ENCODE assay signal across 1 cellular context in genomic region chr2:61536723-61537581, GRCh38.
A peak's percentile ranks its signal among the peaks of the same experiment; 100 is the strongest.
TF ChIP-seq lines count a peak whose summit lies in the region.

No MANE protein-coding gene starts in this region.

TF ChIP-seq in HepG2, 621 proteins besides CTCF, POLR2A, EP300 and RAD21 (continued from another document and continues in another):
- TF ChIP-seq TCF7L2 (IDR thresholded peaks at IDR 0.05; ENCODE audit: low read depth, low read length) (no peak), HMG20B (CRISPR knock-in tag; conservative IDR thresholded peaks at IDR 0.05) (no peak; the same call in 1 of the 2 replicates), TARDBP (CRISPR knock-in tag; IDR thresholded peaks at IDR 0.05) (peak; percentile 84; the same call in 1 of the 2 replicates), ZNF710 (CRISPR knock-in tag; IDR thresholded peaks at IDR 0.05; ENCODE audit: borderline replicate concordance) (no peak), ZNF382 (CRISPR knock-in tag; IDR thresholded peaks at IDR 0.05; ENCODE audit: borderline replicate concordance) (no peak), ZBTB7A (CRISPR knock-in tag; IDR thresholded peaks at IDR 0.05) (no peak; the same call in 1 of the 2 replicates), FUBP1 (CRISPR knock-in tag; IDR thresholded peaks at IDR 0.05; ENCODE audit: borderline replicate concordance) (no peak), SSRP1 (CRISPR knock-in tag; IDR thresholded peaks at IDR 0.05) (no peak), ZBTB26 (CRISPR knock-in tag; IDR thresholded peaks at IDR 0.05; ENCODE audit: borderline replicate concordance) (peak; percentile 68), TRAFD1 (CRISPR knock-in tag; IDR thresholded peaks at IDR 0.05; ENCODE audit: borderline replicate concordance) (no peak), SP4 (CRISPR knock-in tag; IDR thresholded peaks at IDR 0.05) (peak; percentile 42; the same call in 1 of the 2 replicates), NR2F2 (IDR thresholded peaks at IDR 0.05; ENCODE audit: borderline replicate concordance, low read depth) (no peak), MTA3 (CRISPR knock-in tag; IDR thresholded peaks at IDR 0.05) (no peak), ZNF441 (CRISPR knock-in tag; IDR thresholded peaks at IDR 0.05; ENCODE audit: borderline replicate concordance) (no peak; the same call in 1 of the 2 replicates), ZNF207 (IDR thresholded peaks at IDR 0.05; ENCODE audit: borderline replicate concordance) (no peak), ETS1 (CRISPR knock-in tag; IDR thresholded peaks at IDR 0.05) (no peak), HINFP (CRISPR knock-in tag; IDR thresholded peaks at IDR 0.05; ENCODE audit: low read depth) (no peak), SATB2 (CRISPR knock-in tag; IDR thresholded peaks at IDR 0.05) (no peak), POGK (CRISPR knock-in tag; conservative IDR thresholded peaks at IDR 0.05) (peak; percentile 53; the same call in 1 of the 2 replicates), TOE1 (CRISPR knock-in tag; IDR thresholded peaks at IDR 0.05) (no peak), ZNF747 (CRISPR knock-in tag; IDR thresholded peaks at IDR 0.05; ENCODE audit: borderline replicate concordance) (no peak), ZNF574 (CRISPR knock-in tag; IDR thresholded peaks at IDR 0.05) (peak; percentile 62; the same call in 1 of the 2 replicates), ZNF607 (CRISPR knock-in tag; IDR thresholded peaks at IDR 0.05; ENCODE audit: borderline replicate concordance) (no peak; the same call in 1 of the 2 replicates), HMGA1 (CRISPR knock-in tag; conservative IDR thresholded peaks at IDR 0.05) (no peak), ZSCAN29 (CRISPR knock-in tag; conservative IDR thresholded peaks at IDR 0.05) (no peak), ZBTB37 (CRISPR knock-in tag; IDR thresholded peaks at IDR 0.05) (no peak), ZNF160 (CRISPR knock-in tag; IDR thresholded peaks at IDR 0.05) (no peak), LCORL (IDR thresholded peaks at IDR 0.05) (no peak), LCORL (CRISPR knock-in tag; IDR thresholded peaks at IDR 0.05) (peak; percentile 58; the same call in 1 of the 2 replicates), ZNF724P (CRISPR knock-in tag; IDR thresholded peaks at IDR 0.05; ENCODE audit: borderline replicate concordance) (peak; percentile 55; the same call in 1 of the 2 replicates), ZNF18 (CRISPR knock-in tag; IDR thresholded peaks at IDR 0.05; ENCODE audit: insufficient replicate concordance) (no peak), ZNF496 (CRISPR knock-in tag; IDR thresholded peaks at IDR 0.05; ENCODE audit: insufficient replicate concordance) (no peak), ZNF232 (CRISPR knock-in tag; IDR thresholded peaks at IDR 0.05; ENCODE audit: borderline replicate concordance) (peak; percentile 59; the same call in 1 of the 2 replicates), ZSCAN21 (CRISPR knock-in tag; IDR thresholded peaks at IDR 0.05; ENCODE audit: borderline replicate concordance) (peak; percentile 64; the same call in 1 of the 2 replicates), PITX1 (CRISPR knock-in tag; IDR thresholded peaks at IDR 0.05) (no peak)
